Comparison of ENCODE assay signal across 16 cellular contexts in the genomic region with DNA sequence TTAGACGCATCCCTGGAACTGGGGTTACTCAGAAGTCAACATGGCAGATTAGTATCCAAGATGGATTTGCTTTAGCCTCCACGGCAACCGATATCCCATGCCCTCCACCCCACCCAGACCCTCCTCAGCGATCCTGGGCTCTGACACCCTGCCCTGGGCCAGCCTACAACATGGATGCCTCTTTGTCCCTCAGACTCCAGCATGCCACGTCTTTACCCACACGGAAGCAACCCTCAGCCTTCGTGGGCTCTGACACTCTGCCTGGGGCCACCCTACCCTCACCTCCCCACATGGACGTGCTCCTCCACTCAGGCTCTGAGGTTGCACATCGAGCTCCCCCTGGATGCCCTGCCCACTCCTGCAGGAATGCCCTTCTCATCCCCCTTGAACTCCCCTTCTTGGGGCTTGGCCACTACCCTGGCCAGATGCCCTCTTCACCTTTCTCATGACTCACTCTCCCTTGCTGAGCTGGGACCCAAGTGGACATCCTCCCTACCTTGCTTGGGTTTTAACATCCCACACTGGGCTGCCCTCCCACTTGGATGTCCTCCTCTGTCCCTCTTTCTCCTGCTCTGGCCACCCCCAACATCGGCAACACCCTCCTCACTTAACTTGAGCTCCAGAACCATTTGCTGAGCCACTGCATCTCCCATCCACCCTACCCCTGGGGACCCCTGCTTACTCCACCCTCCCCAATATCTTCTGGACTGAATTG. TPM values are rescaled to one million over a fixed set of nuclear protein-coding genes. Genes with fewer than 3 reads are reported as not detected.
"Had no signal": no experiment of that assay in that cellular context is flagged by ENCODE, and none has a peak within 500 bp of the region (broad histone marks: within the 10 kb centered on the region; RNA-seq: fewer than 3 reads in every experiment).

No MANE protein-coding gene starts in this region.

- H3K27me3 ChIP-seq: breast epithelium, gastrocnemius medialis, neutrophil had no signal

- DNase-seq: activated CD4-positive, alpha-beta T cell treated with anti-CD3 and anti-CD28 coated beads for 36 hours; activated CD8-positive, alpha-beta memory T cell treated with anti-CD3 and anti-CD28 coated beads, Interleukin-2, amount 50 U/mL, for 48 hours; activated CD8-positive, alpha-beta T cell treated with anti-CD3 and anti-CD28 coated beads, Interleukin-2, amount 10 ng/mL, durations not matched to agents 7 days and 5 days; activated naive CD4-positive, alpha-beta T cell; activated T-cell treated with anti-CD3 and anti-CD28 coated beads, Interleukin-2, amount 50 U/mL, for 72 hours; anterior cingulate cortex; erythroblast; gastrocnemius medialis; posterior cingulate gyrus; T-helper 2 cell had no signal

- H3K27ac ChIP-seq: gastrocnemius medialis, neutrophil had no signal

- ATAC-seq: activated CD4-positive, alpha-beta T cell treated with anti-CD3 and anti-CD28 coated beads for 36 hours; activated CD8-positive, alpha-beta T cell treated with anti-CD3 and anti-CD28 coated beads, Interleukin-2, amount 10 ng/mL, durations not matched to agents 7 days and 5 days; activated T-cell treated with anti-CD3 and anti-CD28 coated beads, Interleukin-2, amount 50 U/mL, for 72 hours; gastrocnemius medialis; stimulated activated memory B cell treated with anti-CD40 and anti-IgM and Interleukin-4, amounts not matched to agents 10 μg/mL and 1 μg/mL and 100 μg/mL, for 72 hours had no signal

- H3K4me3 ChIP-seq: breast epithelium, gastrocnemius medialis had no signal

- H3K36me3 ChIP-seq: breast epithelium, gastrocnemius medialis, neutrophil had no signal

- H3K9me3 ChIP-seq: breast epithelium, gastrocnemius medialis, neutrophil had no signal

- FAIRE-seq: islet of Langerhans had no signal

- H3K4me1 ChIP-seq: breast epithelium, gastrocnemius medialis had no signal

RNA-seq across cellular contexts. Expression of gene TMEM92, which starts 18.3 kb away (rescaled TPM):
- total RNA-seq: activated CD8-positive, alpha-beta T cell treated with anti-CD3 and anti-CD28 coated beads, Interleukin-2, amount 10 ng/mL, durations not matched to agents 7 days and 5 days; dermis microvascular lymphatic vessel endothelial cell; gastrocnemius medialis; lung microvascular endothelial cell had no signal
